In genomic region chr2:146642066-146642465, GRCh38 we compare ENCODE assay signal across 1 cellular context.
TF ChIP-seq lines count a peak whose summit lies in the region.

No MANE protein-coding gene starts in this region.

TF ChIP-seq in WTC11, 78 proteins besides CTCF, POLR2A, EP300 and RAD21 (continued from another document):
- TF ChIP-seq AFF4 (CRISPR knock-in tag; IDR thresholded peaks at IDR 0.05; ENCODE audit: borderline replicate concordance) (no peak), ZNF317 (CRISPR knock-in tag; IDR thresholded peaks at IDR 0.05; ENCODE audit: borderline replicate concordance, low read depth) (0 out of 2 replicates have a peak, but pooled peaks have one; percentile 35), MYBL2 (CRISPR knock-in tag; IDR thresholded peaks at IDR 0.05) (no peak)
